ENCODE assay signal across 8 cellular contexts in the genomic region with DNA sequence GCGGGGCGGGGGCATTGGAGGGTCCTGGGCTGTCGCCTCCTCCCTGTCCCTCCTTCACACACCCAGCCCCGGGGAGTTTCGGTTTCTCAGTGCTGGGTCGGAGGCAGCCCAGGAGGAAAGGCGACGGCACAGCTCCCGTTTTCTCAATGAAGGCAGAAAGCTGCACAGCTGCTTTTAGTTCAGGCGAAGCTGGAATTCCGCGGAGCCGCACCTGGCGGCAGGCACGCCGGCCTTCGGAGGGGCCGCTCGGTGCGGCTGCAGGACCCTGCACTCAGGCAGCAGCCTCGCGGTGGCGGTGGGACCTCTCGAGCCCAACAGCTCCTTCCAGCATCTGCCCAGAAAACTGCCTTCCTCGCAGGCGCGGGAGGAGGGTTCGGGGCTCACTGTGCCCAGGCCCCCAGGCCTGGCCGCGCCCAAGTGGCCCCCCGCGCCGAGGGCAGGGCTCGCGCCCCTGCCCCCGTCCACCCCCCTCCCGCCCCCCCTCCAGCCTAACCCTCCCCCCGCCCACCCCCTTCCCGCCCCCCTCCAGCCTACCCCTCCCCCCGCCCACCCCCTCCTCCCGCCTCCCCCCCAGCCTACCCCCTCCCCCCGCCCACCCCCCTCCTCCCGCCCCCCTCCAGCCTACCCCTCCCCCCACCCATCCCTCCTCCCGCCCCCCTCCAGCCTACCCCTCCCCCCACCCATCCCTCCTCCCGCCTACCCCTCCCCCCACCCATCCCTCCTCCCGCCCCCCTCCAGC. TPM values are rescaled to one million over a fixed set of nuclear protein-coding genes. Genes with fewer than 3 reads are reported as not detected.
DNase-seq lines count a peak whose midpoint lies in the region; ATAC-seq and TF ChIP-seq lines count a peak whose summit lies in the region.

No MANE protein-coding gene starts in this region.

- peaks cover 42% of the 10 kb centered on the region for H3K27me3 ChIP-seq in ACC112 (ENCODE audit: insufficient read depth, low read length)
- H3K27me3 ChIP-seq in H7 (ENCODE audit: control insufficient read depth, insufficient read depth, low read length) = peaks cover 47% of the 10 kb centered on the region
- H3K27me3 ChIP-seq in breast epithelium = peaks cover 0 to 44% of the 10 kb centered on the region in 2 donors
- peaks cover 32% of the 10 kb centered on the region for H3K27me3 ChIP-seq in mononuclear cell (ENCODE audit: insufficient read depth, low read length)

- H3K9me3 Mint-ChIP-seq in activated CD4-positive, alpha-beta memory T cell treated with anti-CD3 and anti-CD28 coated beads, Interleukin-2, amount 10 ng/mL, durations not matched to agents 7 days and 5 days = no peaks in the 10 kb centered on the region

- ATAC-seq in GM18909 (IDR thresholded peaks at IDR 0.05; ENCODE audit: poor library complexity, unreplicated experiment) (no peak), HG02938 (IDR thresholded peaks at IDR 0.05; ENCODE audit: unreplicated experiment) (no peak)

- H2AFZ ChIP-seq in ACC112 (ENCODE audit: low read length, unreplicated experiment) = no peak overlapping the region

- POLR2A ChIA-PET in activated CD4-positive, alpha-beta memory T cell treated with anti-CD3 and anti-CD28 coated beads, Interleukin-2, amount 10 ng/mL, durations not matched to agents 7 days and 5 days (lab: Charles Lee) = no interaction called here

- intact Hi-C loops in breast epithelium (cut with DNase I; ENCODE audit: low total_unique reads) = no loop called here

- H3K4me1 ChIP-seq in ACC112 (ENCODE audit: control insufficient read depth, insufficient read depth, low read length, unreplicated experiment) = no peaks in the 10 kb centered on the region
- peaks cover 0 to 6% of the 10 kb centered on the region in 2 donors for H3K4me1 ChIP-seq in breast epithelium
- peaks cover 9% of the 10 kb centered on the region for H3K4me1 ChIP-seq in mononuclear cell (ENCODE audit: insufficient read depth, low read length)

- H3K4me3 Mint-ChIP-seq in activated CD4-positive, alpha-beta memory T cell treated with anti-CD3 and anti-CD28 coated beads, Interleukin-2, amount 10 ng/mL, durations not matched to agents 7 days and 5 days = no peak overlapping the region

- no peak overlapping the region for H3K27ac Mint-ChIP-seq in activated CD4-positive, alpha-beta memory T cell treated with anti-CD3 and anti-CD28 coated beads, Interleukin-2, amount 10 ng/mL, durations not matched to agents 7 days and 5 days

- H3K4me3 ChIP-seq in ACC112 (ENCODE audit: low read depth, low read length) (peak overlapping the region; percentile 91), H7 (ENCODE audit: insufficient read depth, low read depth, low read length) (peak overlapping the region; percentile 30), breast epithelium (peak overlapping the region; percentile 46 to 71 (median 47)), mononuclear cell (ENCODE audit: low read length) (peak overlapping the region; percentile 18)

- CTCF ChIA-PET in activated CD4-positive, alpha-beta memory T cell treated with anti-CD3 and anti-CD28 coated beads, Interleukin-2, amount 10 ng/mL, durations not matched to agents 7 days and 5 days (lab: Charles Lee) = interaction anchor here (0.6 kb wide), 1 partner anchor 8 kb away, joined by 3 read pairs; no protein-coding TSS in a partner anchor

- DNase-seq in H7 (peak; percentile 86), breast epithelium (ENCODE audit: low spot score in 2 of 2) (no peak), NCI-H1436 (lab: John Stamatoyannopoulos, UW) (no peak)
- no peak for DNase-seq in activated CD4-positive, alpha-beta memory T cell treated with anti-CD3 and anti-CD28 coated beads, Interleukin-2, amount 10 ng/mL, durations not matched to agents 7 days and 5 days

- no peak overlapping the region for H3K27ac ChIP-seq in ACC112 (ENCODE audit: low read depth, low read length)
- no peak overlapping the region for H3K27ac ChIP-seq in breast epithelium

- TF ChIP-seq POLR2A in breast epithelium (IDR thresholded peaks at IDR 0.05) = no peak

- H3K4me1 Mint-ChIP-seq in activated CD4-positive, alpha-beta memory T cell treated with anti-CD3 and anti-CD28 coated beads, Interleukin-2, amount 10 ng/mL, durations not matched to agents 7 days and 5 days = peaks cover 19% of the 10 kb centered on the region

- TF ChIP-seq CTCF in breast epithelium (IDR thresholded peaks at IDR 0.05) = no peak

- no peaks in the 10 kb centered on the region for H3K79me2 ChIP-seq in ACC112 (ENCODE audit: control insufficient read depth, insufficient read depth, low read length, unreplicated experiment)

- peaks cover 9% of the 10 kb centered on the region for H3K36me3 Mint-ChIP-seq in activated CD4-positive, alpha-beta memory T cell treated with anti-CD3 and anti-CD28 coated beads, Interleukin-2, amount 10 ng/mL, durations not matched to agents 7 days and 5 days (ENCODE audit: low read depth)

- H3K9me3 ChIP-seq in breast epithelium = no peaks in the 10 kb centered on the region
- H3K9me3 ChIP-seq in mononuclear cell (ENCODE audit: low read depth, low read length) = no peaks in the 10 kb centered on the region

- no peaks in the 10 kb centered on the region for H3K36me3 ChIP-seq in ACC112 (ENCODE audit: insufficient read depth, low read length)
- no peaks in the 10 kb centered on the region for H3K36me3 ChIP-seq in H7 (replicated peaks; ENCODE audit: control insufficient read depth, insufficient read depth, low read length)
- no peaks in the 10 kb centered on the region for H3K36me3 ChIP-seq in breast epithelium

- H3K27me3 Mint-ChIP-seq in activated CD4-positive, alpha-beta memory T cell treated with anti-CD3 and anti-CD28 coated beads, Interleukin-2, amount 10 ng/mL, durations not matched to agents 7 days and 5 days = peaks cover 31% of the 10 kb centered on the region

RNA-seq across cellular contexts. Expression of gene FOXQ1, which starts 4.8 kb away (rescaled TPM):
- total RNA-seq in H7 (2014; rRNA removed; shearing (Covaris generic)) = 3.1 and 24.8 TPM in 2 replicates
- total RNA-seq in breast epithelium (1 to 10 TPM in 1 of 3 donors, under 1 TPM in 1, not detected in 1; 0.16 to 1.5 TPM), mononuclear cell (not detected)
- not detected for total RNA-seq in activated CD4-positive, alpha-beta memory T cell treated with anti-CD3 and anti-CD28 coated beads, Interleukin-2, amount 10 ng/mL, durations not matched to agents 7 days and 5 days

Comparison
In these comparisons a context has a peak if more than half of its experiments do, and no peak if none do; other contexts are left out.
1. H3K4me3 ChIP-seq: peak in every context shown above with its lines; median percentile 91 in ACC112; 47 in breast epithelium; 30 in H7; 18 in mononuclear cell.